In genomic region chr6:45637611-45638257, GRCh38 we compare ENCODE assay signal across 23 cellular contexts.
DNase-seq lines count a peak whose midpoint lies in the region; ATAC-seq and TF ChIP-seq lines count a peak whose summit lies in the region.
"Had no signal": no experiment of that assay in that cellular context is flagged by ENCODE, and none has a peak within 500 bp of the region (broad histone marks: within the 10 kb centered on the region; RNA-seq: fewer than 3 reads in every experiment).

No MANE protein-coding gene starts in this region.

- H4K8ac ChIP-seq in IMR-90 (ENCODE audit: low read depth in 2 of 2, low read length in 2 of 2), result no peak overlapping the region

- CTCF ChIA-PET in IMR-90 (lab: Yijun Ruan, JAX), result no interaction called here

- no peaks in the 10 kb centered on the region for H3K36me3 ChIP-seq in IMR-90 (ENCODE audit: control insufficient read depth, insufficient read depth, low read length)
- H3K36me3 ChIP-seq: adrenal gland, HAP-1, neutrophil, uterus had no signal

- 0 out of 2 replicates have a peak overlapping the region, but pooled peaks have one; percentile 16 for H3K23ac ChIP-seq in IMR-90 (ENCODE audit: low read depth, low read length)

- 60% methylated on average over 1 of the region's 7 CpGs; no CpG with 5 or more reads in 1 of the 2 experiments for WGBS in IMR-90 (ENCODE audit: extremely low coverage in 2 of 2, insufficient read length in 1 of 2), 2 experiments

- no peak overlapping the region for H2BK5ac ChIP-seq in IMR-90 (ENCODE audit: low read depth, low read length, poor library complexity, severe bottlenecking)

- dilution Hi-C loops in IMR-90 (cut with HindIII; ENCODE audit: low sequenced_read_pairs, unreplicated experiment), result no loop called here

- no peak overlapping the region for H3K4me2 ChIP-seq in IMR-90 (ENCODE audit: low read depth, low read length)
- H3K4me2 ChIP-seq: SK-N-SH had no signal

- DNase-seq in IMR-90 (no peak), T-helper 17 cell (no peak), left colon (peak in 1 of 2 donors; percentile 72), skeletal muscle cell (ENCODE audit: low read depth) (peak; percentile 70), RKO (ENCODE audit: low spot score) (no peak), anterior cingulate cortex (lab: John Stamatoyannopoulos, UW) (no peak), AG20443 (ENCODE audit: low spot score) (no peak), HT-29 (ENCODE audit: low spot score) (no peak)
- DNase-seq: ACHN; activated CD4-positive, alpha-beta T cell treated with anti-CD3 and anti-CD28 coated beads for 36 hours; activated T-cell treated with anti-CD3 and anti-CD28 coated beads, Interleukin-2, amount 50 U/mL, for 4 hours; adrenal gland; caudate nucleus; dermis blood vessel endothelial cell; EL; NCI-H187; NCI-H69; SK-N-SH; T-helper 2 cell; uterus had no signal

- peak overlapping the region; percentile 10 for H2AFZ ChIP-seq in IMR-90 (replicated peaks; ENCODE audit: low read length, poor library complexity)

- no peaks in the 10 kb centered on the region for H4K20me1 ChIP-seq in IMR-90 (ENCODE audit: insufficient read depth, low read length)

- no peaks in the 10 kb centered on the region for H3K79me1 ChIP-seq in IMR-90 (ENCODE audit: low read depth in 1 of 2, low read length in 2 of 2)

- H3K4me3 ChIP-seq in IMR-90 (ENCODE audit: insufficient read depth, low read depth, low read length), result no peak overlapping the region
- H3K4me3 ChIP-seq in skeletal muscle cell (ENCODE audit: low read depth, low read length), result no peak overlapping the region
- H3K4me3 ChIP-seq: adrenal gland, HAP-1, uterus had no signal

- peaks cover 4% of the 10 kb centered on the region for H3K36me3 Mint-ChIP-seq in T-helper 17 cell (ENCODE audit: low read depth)

- H3K9me1 ChIP-seq in IMR-90 (ENCODE audit: insufficient read depth, low read length), result peaks cover 18% of the 10 kb centered on the region; the same call in 1 of the 2 replicates

- H3K9me3 ChIP-seq in IMR-90 (ENCODE audit: control insufficient read depth, insufficient read depth, low read length) (peaks cover 2% of the 10 kb centered on the region; the same call in 1 of the 2 replicates), T-helper 17 cell (ENCODE audit: control insufficient read depth, low read length, poor library complexity, severe bottlenecking) (no peaks in the 10 kb centered on the region)
- H3K9me3 ChIP-seq: adrenal gland, HAP-1, neutrophil, SK-N-SH, uterus had no signal

- no peak overlapping the region for H3K56ac ChIP-seq in IMR-90 (ENCODE audit: extremely low read depth, insufficient read depth, low read length)

- TF ChIP-seq RAD21 in IMR-90 (IDR thresholded peaks at IDR 0.05; ENCODE audit: low read length), result no peak

- H3K27ac Mint-ChIP-seq in T-helper 17 cell, result peak overlapping the region; percentile 19
- H3K27ac Mint-ChIP-seq: activated CD4-positive, alpha-beta T cell treated with anti-CD3 and anti-CD28 coated beads for 36 hours had no signal

- no peaks in the 10 kb centered on the region for H3K27me3 Mint-ChIP-seq in T-helper 17 cell
- H3K27me3 Mint-ChIP-seq: activated CD4-positive, alpha-beta T cell treated with anti-CD3 and anti-CD28 coated beads for 36 hours had no signal

- peak overlapping the region; percentile 47; the same call in 1 of the 2 replicates for H3K14ac ChIP-seq in IMR-90 (replicated peaks; ENCODE audit: low read depth, low read length)

- intact Hi-C loops in IMR-90 (cut with micrococcal nuclease), result no loop called here
- intact Hi-C loops in left colon (cut with DNase I, micrococcal nuclease), result no loop called here

- no peak overlapping the region for H4K91ac ChIP-seq in IMR-90 (ENCODE audit: insufficient read depth, low read depth, low read length)

- POLR2A ChIA-PET in IMR-90 (lab: Charles Lee; ENCODE audit: unreplicated experiment), result no interaction called here

- H3K27me3 ChIP-seq in IMR-90 (ENCODE audit: control insufficient read depth, insufficient read depth, low read length), result no peaks in the 10 kb centered on the region
- H3K27me3 ChIP-seq: neutrophil, uterus had no signal

- BruUV-seq in IMR-90 (replicated peaks; lab: Mats Ljungman, UMichigan), result no TSS peak

- 0 out of 2 replicates have a peak overlapping the region, but pooled peaks have one; percentile 41 for H2BK120ac ChIP-seq in IMR-90 (ENCODE audit: low read depth, low read length)

- H3K4me1 Mint-ChIP-seq in T-helper 17 cell, result peaks cover 17% of the 10 kb centered on the region

- no peak overlapping the region; the same call in 1 of the 2 replicates for H2BK20ac ChIP-seq in IMR-90 (ENCODE audit: low read depth, low read length)

- H2AK9ac ChIP-seq in IMR-90 (replicated peaks; ENCODE audit: low read depth, low read length, poor library complexity), result no peak overlapping the region

- H2AK5ac ChIP-seq in IMR-90 (ENCODE audit: low read depth, low read length), result peak overlapping the region; percentile 40; the same call in 1 of the 2 replicates

- no peak overlapping the region for H3K9ac ChIP-seq in IMR-90 (ENCODE audit: low read depth, low read length)
- H3K9ac ChIP-seq: SK-N-SH had no signal

- no peak overlapping the region for H4K5ac ChIP-seq in IMR-90 (ENCODE audit: low read depth, low read length)

- in situ Hi-C loops in IMR-90 (cut with MboI; ENCODE audit: low sequenced_read_pairs), result no loop called here

- no peak overlapping the region for H3K18ac ChIP-seq in IMR-90 (ENCODE audit: low read depth, low read length)

- H3K4me1 ChIP-seq in IMR-90 (ENCODE audit: control insufficient read depth, insufficient read depth, low read length), result peaks cover 3% of the 10 kb centered on the region
- H3K4me1 ChIP-seq: adrenal gland, HAP-1, uterus had no signal

- H3K4me3 Mint-ChIP-seq in T-helper 17 cell, result no peak overlapping the region
- H3K4me3 Mint-ChIP-seq: activated CD4-positive, alpha-beta T cell treated with anti-CD3 and anti-CD28 coated beads for 36 hours; activated T-cell treated with anti-CD3 and anti-CD28 coated beads, Interleukin-2, amount 50 U/mL, for 4 hours had no signal

- no peak for TF ChIP-seq POLR2A in IMR-90 (IDR thresholded peaks at IDR 0.05; ENCODE audit: low read depth, low read length)

- ATAC-seq in IMR-90 (ENCODE audit: low read depth) (no peak), T-helper 17 cell (no peak), left colon (peak; percentile 32)
- ATAC-seq: activated CD4-positive, alpha-beta T cell treated with anti-CD3 and anti-CD28 coated beads for 36 hours; activated T-cell treated with anti-CD3 and anti-CD28 coated beads, Interleukin-2, amount 50 U/mL, for 4 hours had no signal

- H2BK15ac ChIP-seq in IMR-90 (ENCODE audit: low read depth, low read length), result no peak overlapping the region

- H3K27ac ChIP-seq in IMR-90 (ENCODE audit: insufficient read depth, low read length), result no peak overlapping the region
- H3K27ac ChIP-seq: adrenal gland, C4-2B, neutrophil, uterus had no signal

- peak overlapping the region; percentile 36; the same call in 1 of the 2 replicates for H3K4ac ChIP-seq in IMR-90 (ENCODE audit: low read depth, low read length)

- no peak for TF ChIP-seq CTCF in IMR-90 (conservative IDR thresholded peaks at IDR 0.05; ENCODE audit: low read depth, low read length)

TF ChIP-seq in IMR-90, 13 proteins besides CTCF, POLR2A, EP300 and RAD21:
- no peak for TF ChIP-seq RCOR1 (IDR thresholded peaks at IDR 0.05; ENCODE audit: insufficient replicate concordance, low read length)
- TF ChIP-seq CEBPB (IDR thresholded peaks at IDR 0.05; ENCODE audit: low read depth, low read length), result no peak
- no peak for TF ChIP-seq MAZ (IDR thresholded peaks at IDR 0.05; ENCODE audit: borderline replicate concordance, low read depth, low read length)
- no peak for TF ChIP-seq MXI1 (IDR thresholded peaks at IDR 0.05; ENCODE audit: borderline replicate concordance, low read depth, low read length)
- TF ChIP-seq NFE2L2 (IDR thresholded peaks at IDR 0.05; ENCODE audit: low read depth, low read length), result no peak
- TF ChIP-seq MAFK (IDR thresholded peaks at IDR 0.05; ENCODE audit: low read depth, low read length), result no peak
- no peak for TF ChIP-seq ELK1 (IDR thresholded peaks at IDR 0.05; ENCODE audit: borderline replicate concordance, low read depth, low read length)
- no peak for TF ChIP-seq CHD1 (IDR thresholded peaks at IDR 0.05; ENCODE audit: low read depth, low read length)
- no peak for TF ChIP-seq USF2 (IDR thresholded peaks at IDR 0.05; ENCODE audit: low read depth, low read length)
- no peak for TF ChIP-seq BHLHE40 (IDR thresholded peaks at IDR 0.05; ENCODE audit: low read depth, low read length)
- no peak for TF ChIP-seq FOS (IDR thresholded peaks at IDR 0.05; ENCODE audit: low read depth, low read length)
- TF ChIP-seq SMC3 (IDR thresholded peaks at IDR 0.05; ENCODE audit: low read depth, low read length), result no peak
- no peak for TF ChIP-seq RFX5 (IDR thresholded peaks at IDR 0.05; ENCODE audit: low read depth, low read length)
